Comparison of ENCODE assay signal across 36 cellular contexts in the genomic region with DNA sequence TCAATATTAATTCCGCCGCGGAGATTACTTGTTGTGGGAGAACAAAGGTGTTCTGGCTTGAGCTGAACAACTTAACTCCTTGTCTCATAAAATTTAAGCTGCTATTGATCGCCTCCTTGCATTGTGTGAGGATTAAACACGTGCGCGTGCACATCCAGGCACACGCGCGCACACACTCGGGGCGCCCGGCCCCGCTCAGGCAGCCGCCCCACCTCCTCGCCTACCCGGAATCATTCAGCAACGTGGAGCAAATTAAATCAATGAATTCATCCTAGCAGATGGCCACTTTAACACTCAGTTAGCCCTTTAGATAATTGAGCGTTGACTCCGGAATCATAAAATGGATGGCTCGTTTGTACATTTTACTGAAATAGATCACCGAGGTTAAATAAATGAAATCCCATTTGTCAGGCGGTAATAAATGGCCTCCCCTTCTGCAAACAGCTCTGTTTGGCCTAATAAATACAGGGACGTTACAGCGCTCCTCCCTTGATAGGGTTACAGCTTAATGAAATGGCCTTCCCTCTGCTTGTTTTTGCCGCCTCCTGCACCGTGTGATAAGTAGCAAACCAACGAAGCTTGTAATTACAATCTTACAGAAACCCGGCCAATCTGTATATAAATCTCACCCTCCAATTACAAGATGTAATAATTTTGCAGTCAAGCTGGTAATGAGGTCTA.
DNase-seq lines count a peak whose midpoint lies in the region; ATAC-seq and TF ChIP-seq lines count a peak whose summit lies in the region.
"Had no signal": no experiment of that assay in that cellular context is flagged by ENCODE, and none has a peak within 500 bp of the region (broad histone marks: within the 10 kb centered on the region; RNA-seq: fewer than 3 reads in every experiment).

No MANE protein-coding gene starts in this region.

- H3K9me3 Mint-ChIP-seq in progenitor cell of endocrine pancreas (ENCODE audit: low read depth), result peaks cover 5% of the 10 kb centered on the region
- H3K9me3 Mint-ChIP-seq: activated CD4-positive, alpha-beta memory T cell treated with anti-CD3 and anti-CD28 coated beads for 36 hours; activated naive CD4-positive, alpha-beta T cell treated with anti-CD3 and anti-CD28 coated beads, Interleukin-2, amount 50 U/mL, for 24 hours; activated T-helper 17 cell treated with anti-CD3 and anti-CD28 coated beads, Interleukin-2, amount 50 U/mL, for 72 hours had no signal

- H3K27me3 Mint-ChIP-seq in progenitor cell of endocrine pancreas, result peaks cover 28% of the 10 kb centered on the region
- H3K27me3 Mint-ChIP-seq: activated CD4-positive, alpha-beta memory T cell treated with anti-CD3 and anti-CD28 coated beads for 36 hours had no signal

- POLR2A ChIA-PET in GM10248 (lab: Yijun Ruan, JAX), result no interaction called here

- H3K27me3 ChIP-seq in WERI-Rb-1 (ENCODE audit: insufficient read depth, low read depth, severe bottlenecking), result peaks cover 84% of the 10 kb centered on the region
- H3K27me3 ChIP-seq: cardiac muscle cell, colonic mucosa, ovary, vagina had no signal

- peaks cover 31% of the 10 kb centered on the region for H3K4me1 Mint-ChIP-seq in progenitor cell of endocrine pancreas (ENCODE audit: low read depth)
- H3K4me1 Mint-ChIP-seq: activated naive CD4-positive, alpha-beta T cell treated with anti-CD3 and anti-CD28 coated beads, Interleukin-2, amount 50 U/mL, for 24 hours; activated T-helper 17 cell treated with anti-CD3 and anti-CD28 coated beads, Interleukin-2, amount 50 U/mL, for 72 hours; nephron had no signal

- peaks cover 14% of the 10 kb centered on the region for H3K9me3 ChIP-seq in WERI-Rb-1 (ENCODE audit: severe bottlenecking)
- H3K9me3 ChIP-seq: Caco-2, colonic mucosa, mucosa of descending colon, ovary, vagina had no signal

- TF ChIP-seq CTCF in WERI-Rb-1 (IDR thresholded peaks at IDR 0.05; ENCODE audit: low read depth, low read length) (no peak), progenitor cell of endocrine pancreas (IDR thresholded peaks at IDR 0.05; ENCODE audit: unreplicated experiment) (no peak), GM10248 (IDR thresholded peaks at IDR 0.05; ENCODE audit: control extremely low read depth, extremely low read depth, low read depth, missing control alignments) (no peak)

- ATAC-seq in GM19023 (IDR thresholded peaks at IDR 0.05; ENCODE audit: unreplicated experiment), result no peak
- ATAC-seq: activated T-helper 17 cell treated with anti-CD3 and anti-CD28 coated beads, Interleukin-2, amount 50 U/mL, for 72 hours; heart left ventricle; mucosa of descending colon; right cardiac atrium had no signal

- H3K4me3 Mint-ChIP-seq in progenitor cell of endocrine pancreas (ENCODE audit: low read depth), result no peak overlapping the region
- H3K4me3 Mint-ChIP-seq: activated CD4-positive, alpha-beta memory T cell treated with anti-CD3 and anti-CD28 coated beads for 36 hours; activated naive CD4-positive, alpha-beta T cell treated with anti-CD3 and anti-CD28 coated beads, Interleukin-2, amount 50 U/mL, for 24 hours; activated T-helper 17 cell treated with anti-CD3 and anti-CD28 coated beads, Interleukin-2, amount 50 U/mL, for 72 hours; HFFc6; nephron had no signal

- H3K27ac ChIP-seq in WERI-Rb-1, result peak overlapping the region; percentile 51
- H3K27ac ChIP-seq: 22Rv1, C4-2B, cardiac muscle cell, colonic mucosa, GM23248, heart left ventricle, ovary, RWPE1, vagina had no signal

- H3K27ac Mint-ChIP-seq in progenitor cell of endocrine pancreas, result peak overlapping the region; percentile 86
- H3K27ac Mint-ChIP-seq: activated CD4-positive, alpha-beta memory T cell treated with anti-CD3 and anti-CD28 coated beads for 36 hours; activated naive CD4-positive, alpha-beta T cell treated with anti-CD3 and anti-CD28 coated beads, Interleukin-2, amount 50 U/mL, for 24 hours; activated T-helper 17 cell treated with anti-CD3 and anti-CD28 coated beads, Interleukin-2, amount 50 U/mL, for 72 hours; HFFc6; nephron had no signal

- peak; percentile 12 for DNase-seq in DMS79 treated with DMSO at 0.1 percent for 48 hours (lab: John Stamatoyannopoulos, UW)
- DNase-seq in DMS79 (lab: John Stamatoyannopoulos, UW), result no peak
- DNase-seq in NCI-H2081 treated with DMSO at 0.1 percent for 48 hours (lab: John Stamatoyannopoulos, UW), result peak; percentile 56
- DNase-seq in WERI-Rb-1, result peak; percentile 64
- DNase-seq in progenitor cell of endocrine pancreas (ENCODE audit: low spot score, unreplicated experiment), result no peak
- DNase-seq in NCI-H446 treated with DMSO at 0.1 percent for 48 hours (lab: John Stamatoyannopoulos, UW), result no peak
- DNase-seq in GM10248 (ENCODE audit: extremely low spot score), result no peak
- DNase-seq: activated CD4-positive, alpha-beta memory T cell treated with anti-CD3 and anti-CD28 coated beads for 36 hours; activated CD8-positive, alpha-beta memory T cell treated with anti-CD3 and anti-CD28 coated beads, Interleukin-2, amount 50 U/mL, for 48 hours; aorta; Caco-2; colonic mucosa; effector memory CD4-positive, alpha-beta T cell; erythroblast; GM23248; heart left ventricle; HFFc6; kidney glomerular epithelial cell; mucosa of descending colon; NCI-H187; NCI-H526; ovary; stimulated activated CD4-positive, alpha-beta T cell treated with anti-CD3 and anti-CD28 coated beads, Interleukin-12 subunit alpha, Interleukin-12 subunit beta, amount 100 ng/mL, for 4 hours; stimulated activated CD4-positive, alpha-beta T cell treated with anti-CD3 and anti-CD28 coated beads, Interleukin-4, amount 100 ng/mL, for 1 hour; stimulated activated naive CD4-positive, alpha-beta T cell had no signal

- H3K36me3 Mint-ChIP-seq in progenitor cell of endocrine pancreas (ENCODE audit: insufficient read depth), result no peaks in the 10 kb centered on the region
- H3K36me3 Mint-ChIP-seq: activated CD4-positive, alpha-beta memory T cell treated with anti-CD3 and anti-CD28 coated beads for 36 hours; activated naive CD4-positive, alpha-beta T cell treated with anti-CD3 and anti-CD28 coated beads, Interleukin-2, amount 50 U/mL, for 24 hours had no signal

- H3K4me3 ChIP-seq in WERI-Rb-1 (ENCODE audit: low read depth, low read length), result peak overlapping the region; percentile 36
- H3K4me3 ChIP-seq: cardiac muscle cell, colonic mucosa, GM23248, heart left ventricle, lung, mucosa of descending colon, ovary, vagina had no signal

- no peaks in the 10 kb centered on the region for H3K36me3 ChIP-seq in WERI-Rb-1
- H3K36me3 ChIP-seq: cardiac muscle cell, colonic mucosa, heart left ventricle, ovary, vagina had no signal

- CTCF ChIA-PET in GM10248 (lab: Yijun Ruan, JAX), result interaction anchor here (1.4 kb wide), 1 partner anchor 9 kb away, joined by 3 read pairs; no protein-coding TSS in a partner anchor

Comparison
In these comparisons a context has a peak if more than half of its experiments do, and no peak if none do; other contexts are left out.
1. DNase-seq: peak in DMS79 treated with DMSO at 0.1 percent for 48 hours (single experiment), NCI-H2081 treated with DMSO at 0.1 percent for 48 hours (single experiment) and WERI-Rb-1 (single experiment); none in DMS79 (single experiment), progenitor cell of endocrine pancreas (single experiment), NCI-H446 treated with DMSO at 0.1 percent for 48 hours (single experiment) and GM10248 (single experiment).